1 cellular context compared by ENCODE assay signal in the genomic region with DNA sequence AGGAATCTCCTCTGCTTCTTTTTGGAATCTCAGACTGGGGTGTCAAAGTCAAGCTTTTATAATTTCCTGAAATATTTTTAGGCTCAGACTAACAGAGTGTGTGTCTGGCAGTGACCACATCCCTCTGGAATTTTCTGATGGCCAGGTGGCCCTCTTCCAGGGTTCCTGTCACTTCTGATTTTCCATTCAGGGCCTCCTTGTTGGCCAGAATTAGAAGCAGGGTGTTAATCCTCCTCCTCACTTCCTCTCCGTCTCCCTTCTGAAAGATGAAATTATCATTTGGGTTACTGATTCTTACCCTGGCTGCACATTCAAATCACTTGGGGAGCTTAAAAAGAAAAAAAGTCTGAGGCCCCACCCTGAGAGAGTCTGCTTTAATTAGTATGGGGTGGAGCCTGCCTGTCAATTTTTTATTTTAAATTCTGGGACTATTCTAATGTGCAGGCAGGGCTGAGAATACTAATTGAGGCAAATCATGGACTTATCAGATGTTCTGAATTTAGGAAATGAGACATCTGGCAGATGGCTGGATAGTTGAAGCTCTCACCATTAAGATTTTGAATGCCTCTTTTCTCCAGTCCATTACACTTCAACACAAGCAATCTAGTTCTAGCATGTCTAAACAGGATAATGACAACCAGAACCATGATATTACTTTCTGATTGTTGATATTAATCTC.
A peak's percentile ranks its signal among the peaks of the same experiment; 100 is the strongest.
TF ChIP-seq lines count a peak whose summit lies in the region.

No MANE protein-coding gene starts in this region.

TF ChIP-seq in SK-N-SH treated with all-trans-retinoic acid at 6 μM for 48 hours, 23 proteins besides CTCF, POLR2A, EP300 and RAD21 (continued from another document):
- TF ChIP-seq, protein P1, sequence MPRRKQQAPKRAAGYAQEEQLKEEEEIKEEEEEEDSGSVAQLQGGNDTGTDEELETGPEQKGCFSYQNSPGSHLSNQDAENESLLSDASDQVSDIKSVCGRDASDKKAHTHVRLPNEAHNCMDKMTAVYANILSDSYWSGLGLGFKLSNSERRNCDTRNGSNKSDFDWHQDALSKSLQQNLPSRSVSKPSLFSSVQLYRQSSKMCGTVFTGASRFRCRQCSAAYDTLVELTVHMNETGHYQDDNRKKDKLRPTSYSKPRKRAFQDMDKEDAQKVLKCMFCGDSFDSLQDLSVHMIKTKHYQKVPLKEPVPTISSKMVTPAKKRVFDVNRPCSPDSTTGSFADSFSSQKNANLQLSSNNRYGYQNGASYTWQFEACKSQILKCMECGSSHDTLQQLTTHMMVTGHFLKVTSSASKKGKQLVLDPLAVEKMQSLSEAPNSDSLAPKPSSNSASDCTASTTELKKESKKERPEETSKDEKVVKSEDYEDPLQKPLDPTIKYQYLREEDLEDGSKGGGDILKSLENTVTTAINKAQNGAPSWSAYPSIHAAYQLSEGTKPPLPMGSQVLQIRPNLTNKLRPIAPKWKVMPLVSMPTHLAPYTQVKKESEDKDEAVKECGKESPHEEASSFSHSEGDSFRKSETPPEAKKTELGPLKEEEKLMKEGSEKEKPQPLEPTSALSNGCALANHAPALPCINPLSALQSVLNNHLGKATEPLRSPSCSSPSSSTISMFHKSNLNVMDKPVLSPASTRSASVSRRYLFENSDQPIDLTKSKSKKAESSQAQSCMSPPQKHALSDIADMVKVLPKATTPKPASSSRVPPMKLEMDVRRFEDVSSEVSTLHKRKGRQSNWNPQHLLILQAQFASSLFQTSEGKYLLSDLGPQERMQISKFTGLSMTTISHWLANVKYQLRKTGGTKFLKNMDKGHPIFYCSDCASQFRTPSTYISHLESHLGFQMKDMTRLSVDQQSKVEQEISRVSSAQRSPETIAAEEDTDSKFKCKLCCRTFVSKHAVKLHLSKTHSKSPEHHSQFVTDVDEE (CRISPR knock-in tag; IDR thresholded peaks at IDR 0.05) = 0 out of 2 replicates have a peak, but pooled peaks have one; percentile 23
- TF ChIP-seq ZFP3 (CRISPR knock-in tag; IDR thresholded peaks at IDR 0.05) (no peak), ISL1 (CRISPR knock-in tag; IDR thresholded peaks at IDR 0.05) (peak; percentile 50), SNAI2 (CRISPR knock-in tag; IDR thresholded peaks at IDR 0.05) (no peak), ZNF565 (CRISPR knock-in tag; conservative IDR thresholded peaks at IDR 0.05; ENCODE audit: low read depth) (no peak), TCF4 (CRISPR knock-in tag; IDR thresholded peaks at IDR 0.05; ENCODE audit: borderline replicate concordance) (peak; percentile 83), PPARA (CRISPR knock-in tag; IDR thresholded peaks at IDR 0.05; ENCODE audit: borderline replicate concordance) (no peak), ESRRG (CRISPR knock-in tag; IDR thresholded peaks at IDR 0.05) (no peak), GLIS3 (CRISPR knock-in tag; IDR thresholded peaks at IDR 0.05) (no peak), OSR1 (CRISPR knock-in tag; IDR thresholded peaks at IDR 0.05) (no peak), RARB (CRISPR knock-in tag; IDR thresholded peaks at IDR 0.05) (no peak), ARNTL (CRISPR knock-in tag; IDR thresholded peaks at IDR 0.05; ENCODE audit: borderline replicate concordance, low read depth) (no peak), BACH2 (CRISPR knock-in tag; IDR thresholded peaks at IDR 0.05; ENCODE audit: borderline replicate concordance) (no peak)
- TF ChIP-seq, protein P2, sequence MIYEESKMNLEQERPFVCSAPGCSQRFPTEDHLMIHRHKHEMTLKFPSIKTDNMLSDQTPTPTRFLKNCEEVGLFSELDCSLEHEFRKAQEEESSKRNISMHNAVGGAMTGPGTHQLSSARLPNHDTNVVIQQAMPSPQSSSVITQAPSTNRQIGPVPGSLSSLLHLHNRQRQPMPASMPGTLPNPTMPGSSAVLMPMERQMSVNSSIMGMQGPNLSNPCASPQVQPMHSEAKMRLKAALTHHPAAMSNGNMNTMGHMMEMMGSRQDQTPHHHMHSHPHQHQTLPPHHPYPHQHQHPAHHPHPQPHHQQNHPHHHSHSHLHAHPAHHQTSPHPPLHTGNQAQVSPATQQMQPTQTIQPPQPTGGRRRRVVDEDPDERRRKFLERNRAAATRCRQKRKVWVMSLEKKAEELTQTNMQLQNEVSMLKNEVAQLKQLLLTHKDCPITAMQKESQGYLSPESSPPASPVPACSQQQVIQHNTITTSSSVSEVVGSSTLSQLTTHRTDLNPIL (CRISPR knock-in tag; IDR thresholded peaks at IDR 0.05; ENCODE audit: low read depth) = no peak
- TF ChIP-seq, protein P3, sequence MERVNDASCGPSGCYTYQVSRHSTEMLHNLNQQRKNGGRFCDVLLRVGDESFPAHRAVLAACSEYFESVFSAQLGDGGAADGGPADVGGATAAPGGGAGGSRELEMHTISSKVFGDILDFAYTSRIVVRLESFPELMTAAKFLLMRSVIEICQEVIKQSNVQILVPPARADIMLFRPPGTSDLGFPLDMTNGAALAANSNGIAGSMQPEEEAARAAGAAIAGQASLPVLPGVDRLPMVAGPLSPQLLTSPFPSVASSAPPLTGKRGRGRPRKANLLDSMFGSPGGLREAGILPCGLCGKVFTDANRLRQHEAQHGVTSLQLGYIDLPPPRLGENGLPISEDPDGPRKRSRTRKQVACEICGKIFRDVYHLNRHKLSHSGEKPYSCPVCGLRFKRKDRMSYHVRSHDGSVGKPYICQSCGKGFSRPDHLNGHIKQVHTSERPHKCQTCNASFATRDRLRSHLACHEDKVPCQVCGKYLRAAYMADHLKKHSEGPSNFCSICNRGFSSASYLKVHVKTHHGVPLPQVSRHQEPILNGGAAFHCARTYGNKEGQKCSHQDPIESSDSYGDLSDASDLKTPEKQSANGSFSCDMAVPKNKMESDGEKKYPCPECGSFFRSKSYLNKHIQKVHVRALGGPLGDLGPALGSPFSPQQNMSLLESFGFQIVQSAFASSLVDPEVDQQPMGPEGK (CRISPR knock-in tag; IDR thresholded peaks at IDR 0.05; ENCODE audit: borderline replicate concordance) = no peak
